In the genomic region with DNA sequence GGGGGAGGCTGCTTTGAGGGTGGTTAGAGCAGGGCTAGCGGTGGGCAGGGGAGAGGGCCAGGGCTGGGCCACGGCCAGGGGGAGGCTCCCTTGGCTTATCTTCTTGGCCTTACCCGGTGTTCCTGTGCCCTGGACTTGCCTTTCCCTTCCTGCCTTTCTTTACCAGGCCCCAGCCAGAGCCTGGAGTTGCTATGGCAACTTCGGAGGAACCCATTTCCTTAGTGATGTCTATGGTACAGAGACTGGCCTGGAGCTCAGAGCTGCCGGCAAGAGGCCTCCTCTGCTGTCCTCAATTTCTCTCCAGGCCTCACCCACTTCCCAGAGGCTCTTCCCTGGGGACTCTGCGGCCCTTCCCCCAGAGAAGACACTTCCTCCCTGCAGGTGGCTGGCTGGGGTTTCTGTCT, we compare ENCODE assay signal across 8 cellular contexts. TPM values are rescaled to one million over a fixed set of nuclear protein-coding genes. Genes with fewer than 3 reads are reported as not detected.
DNase-seq lines count a peak whose midpoint lies in the region; ATAC-seq and TF ChIP-seq lines count a peak whose summit lies in the region.

No MANE protein-coding gene starts in this region.

- no peak overlapping the region for H3K27ac Mint-ChIP-seq in activated naive CD8-positive, alpha-beta T cell treated with anti-CD3 and anti-CD28 coated beads, Interleukin-2, amount 50 U/mL, for 24 hours

- H3K36me3 ChIP-seq in H7 (replicated peaks; ENCODE audit: control insufficient read depth, insufficient read depth, low read length) (no peaks in the 10 kb centered on the region; the same call in 1 of the 2 replicates), gastrocnemius medialis (peaks cover 0 to 10% of the 10 kb centered on the region in 2 donors)

- ATAC-seq in gastrocnemius medialis (peak; percentile 10 to 12), GM19023 (IDR thresholded peaks at IDR 0.05; ENCODE audit: unreplicated experiment) (no peak), left lobe of liver (no peak)
- no peak for ATAC-seq in activated naive CD8-positive, alpha-beta T cell treated with anti-CD3 and anti-CD28 coated beads, Interleukin-2, amount 50 U/mL, for 24 hours

- peaks cover 14% of the 10 kb centered on the region for H3K27me3 ChIP-seq in H7 (ENCODE audit: control insufficient read depth, insufficient read depth, low read length)
- H3K27me3 ChIP-seq in gastrocnemius medialis: no peaks in the 10 kb centered on the region

- no peak for TF ChIP-seq CTCF in gastrocnemius medialis (IDR thresholded peaks at IDR 0.05 in 4 of 5, conservative IDR thresholded peaks at IDR 0.05 in 1 of 5)

- peak overlapping the region; percentile 95 to 100 (median 98) for H3K27ac ChIP-seq in gastrocnemius medialis

- no peaks in the 10 kb centered on the region for H3K9me3 Mint-ChIP-seq in activated naive CD8-positive, alpha-beta T cell treated with anti-CD3 and anti-CD28 coated beads, Interleukin-2, amount 50 U/mL, for 24 hours

- no peaks in the 10 kb centered on the region for H3K9me3 ChIP-seq in gastrocnemius medialis

- intact Hi-C loops in gastrocnemius medialis (cut with DNase I; ENCODE audit: low total_unique reads): no loop called here

- H3K27me3 Mint-ChIP-seq in activated naive CD8-positive, alpha-beta T cell treated with anti-CD3 and anti-CD28 coated beads, Interleukin-2, amount 50 U/mL, for 24 hours: peaks cover 32% of the 10 kb centered on the region

- peak; percentile 88 for DNase-seq in H7
- DNase-seq in SK-MEL-5 (ENCODE audit: low read depth, low spot score): peak; percentile 15
- DNase-seq in glomerular endothelial cell (ENCODE audit: extremely low read depth, low read depth, low spot score): peak; percentile 55
- no peak for DNase-seq in gastrocnemius medialis
- DNase-seq in activated CD4-positive, alpha-beta T cell treated with anti-CD3 and anti-CD28 coated beads for 4 hours: no peak
- no peak for DNase-seq in activated naive CD8-positive, alpha-beta T cell treated with anti-CD3 and anti-CD28 coated beads, Interleukin-2, amount 50 U/mL, for 24 hours
- DNase-seq in left lobe of liver (ENCODE audit: low spot score): no peak

- H3K4me1 Mint-ChIP-seq in activated naive CD8-positive, alpha-beta T cell treated with anti-CD3 and anti-CD28 coated beads, Interleukin-2, amount 50 U/mL, for 24 hours: peaks cover 12% of the 10 kb centered on the region

- TF ChIP-seq POLR2A in gastrocnemius medialis (IDR thresholded peaks at IDR 0.05): no peak

- H3K36me3 Mint-ChIP-seq in activated naive CD8-positive, alpha-beta T cell treated with anti-CD3 and anti-CD28 coated beads, Interleukin-2, amount 50 U/mL, for 24 hours (ENCODE audit: low read depth): no peaks in the 10 kb centered on the region

- H3K4me3 Mint-ChIP-seq in activated naive CD8-positive, alpha-beta T cell treated with anti-CD3 and anti-CD28 coated beads, Interleukin-2, amount 50 U/mL, for 24 hours: no peak overlapping the region

- peaks cover 23 to 42% of the 10 kb centered on the region in 2 donors for H3K4me1 ChIP-seq in gastrocnemius medialis

- H3K4me3 ChIP-seq in H7 (ENCODE audit: insufficient read depth, low read depth, low read length): no peak overlapping the region
- H3K4me3 ChIP-seq in gastrocnemius medialis: no peak overlapping the region

- in situ Hi-C loops in SK-MEL-5 (cut with HindIII; ENCODE audit: low pct_unique_long_range_greater_than_20kb, low sequenced_read_pairs) (no loop called here), gastrocnemius medialis (cut with MboI; ENCODE audit: low sequenced_read_pairs in 4 of 4) (no loop called here)

RNA-seq across cellular contexts. Expression of gene SPEG, which starts 11.5 kb away (rescaled TPM):
- 25.3 and 27.4 TPM in 2 replicates for total RNA-seq in H7 (2014; rRNA removed; shearing (Covaris generic))
- 1.9 and 2.3 TPM in 2 replicates for total RNA-seq in SK-MEL-5 (2014; rRNA removed; shearing (Covaris generic))
- polyA plus RNA-seq in SK-MEL-5 (2015; cell fraction: cytosol; rRNA removed): 5.8 and 9.5 TPM in 2 replicates
- polyA plus RNA-seq in SK-MEL-5 (2015; cell fraction: nucleus; rRNA removed): 64.7 and 80.1 TPM in 2 replicates
- 1.6 and 1.7 TPM in 2 replicates for total RNA-seq in glomerular endothelial cell
- 100 to 1,000 TPM; 104 to 387 (median 222) TPM for total RNA-seq in gastrocnemius medialis
- total RNA-seq in left lobe of liver: 1.5 TPM

RNA-seq across cellular contexts. Expression of gene DES, which starts 27.9 kb away (rescaled TPM):
- 14.7 and 18.8 TPM in 2 replicates for total RNA-seq in H7 (2014; rRNA removed; shearing (Covaris generic))
- 0.13 TPM in 1 of 2 replicates, not detected in the other for total RNA-seq in SK-MEL-5 (2014; rRNA removed; shearing (Covaris generic))
- polyA plus RNA-seq in SK-MEL-5 (2015; cell fraction: cytosol; rRNA removed): 1.1 TPM in 1 of 2 replicates, not detected in the other
- not detected in 2 replicates for polyA plus RNA-seq in SK-MEL-5 (2015; cell fraction: nucleus; rRNA removed)
- not detected in 2 replicates for total RNA-seq in glomerular endothelial cell
- over 10,000 TPM; 19,008 to 28,635 (median 23,575) TPM for total RNA-seq in gastrocnemius medialis
- 1.8 TPM for total RNA-seq in left lobe of liver

RNA-seq across cellular contexts. Expression of gene GMPPA, which starts 52.6 kb away (rescaled TPM):
- total RNA-seq in H7 (2014; rRNA removed; shearing (Covaris generic)): 53.4 and 71.7 TPM in 2 replicates
- 60.6 and 64.8 TPM in 2 replicates for total RNA-seq in SK-MEL-5 (2014; rRNA removed; shearing (Covaris generic))
- polyA plus RNA-seq in SK-MEL-5 (2015; cell fraction: cytosol; rRNA removed): 39.8 and 49.3 TPM in 2 replicates
- 163 and 220 TPM in 2 replicates for polyA plus RNA-seq in SK-MEL-5 (2015; cell fraction: nucleus; rRNA removed)
- total RNA-seq in glomerular endothelial cell (33.8 and 33.9 TPM in 2 replicates), gastrocnemius medialis (10 to 100 TPM; 18.0 to 25.8 (median 24.4) TPM), left lobe of liver (43.4 TPM)

RNA-seq across cellular contexts. Expression of gene DNPEP, which starts 58.4 kb away (rescaled TPM):
- total RNA-seq in H7 (2014; rRNA removed; shearing (Covaris generic)): 44.8 and 55.5 TPM in 2 replicates
- 46.8 and 50.1 TPM in 2 replicates for total RNA-seq in SK-MEL-5 (2014; rRNA removed; shearing (Covaris generic))
- polyA plus RNA-seq in SK-MEL-5 (2015; cell fraction: cytosol; rRNA removed): 49.1 and 51.5 TPM in 2 replicates
- 83.8 and 94.1 TPM in 2 replicates for polyA plus RNA-seq in SK-MEL-5 (2015; cell fraction: nucleus; rRNA removed)
- total RNA-seq in glomerular endothelial cell: 48.9 and 50.9 TPM in 2 replicates
- total RNA-seq in gastrocnemius medialis: 100 to 1,000 TPM in 1 of 4 donors, 10 to 100 TPM in 3; 56.0 to 147 (median 65.3) TPM
- 37.4 TPM for total RNA-seq in left lobe of liver

Comparison
In these comparisons a context has a peak if more than half of its experiments do, and no peak if none do; other contexts are left out.
1. DNase-seq: peak in H7 (single experiment), SK-MEL-5 (single experiment) and glomerular endothelial cell (single experiment); none in gastrocnemius medialis (0 of 2), activated CD4-positive, alpha-beta T cell treated with anti-CD3 and anti-CD28 coated beads for 4 hours (0 of 2), activated naive CD8-positive, alpha-beta T cell treated with anti-CD3 and anti-CD28 coated beads, Interleukin-2, amount 50 U/mL, for 24 hours (single experiment) and left lobe of liver (single experiment).
2. ATAC-seq: peak in gastrocnemius medialis (2 of 2); none in GM19023 (single experiment), activated naive CD8-positive, alpha-beta T cell treated with anti-CD3 and anti-CD28 coated beads, Interleukin-2, amount 50 U/mL, for 24 hours (single experiment) and left lobe of liver (single experiment).
3. RNA of gene DES, which starts 27.9 kb away (total RNA-seq): 19,008 to 28,635 TPM in gastrocnemius medialis; 14.7 to 18.8 TPM in H7, 1.8 TPM in left lobe of liver (single experiment), 0.13 TPM in SK-MEL-5 and not detected in glomerular endothelial cell; every median in the first group is over 100 times any median in the second.